In the genomic region with DNA sequence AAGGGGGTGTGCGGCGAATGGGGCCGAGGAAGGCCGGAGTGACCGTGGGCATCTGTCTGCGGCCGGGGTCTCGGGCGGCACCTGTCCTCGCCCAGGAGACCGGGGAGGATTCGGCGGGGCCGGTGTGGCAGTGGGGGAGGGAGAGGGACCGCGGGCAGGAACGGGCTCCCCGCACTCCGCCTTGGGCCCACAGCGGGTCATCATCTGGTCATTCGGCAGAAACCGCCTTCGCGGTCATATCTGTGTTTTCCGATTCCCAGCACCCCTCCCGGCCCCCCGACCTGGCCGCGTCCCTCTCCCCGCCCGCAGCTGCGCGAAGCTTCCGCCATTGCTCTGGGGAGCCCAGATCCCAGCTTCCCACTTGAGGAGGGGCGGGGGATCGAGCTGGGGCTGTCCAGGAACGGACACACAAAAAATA, we compare ENCODE assay signal across 8 cellular contexts.
A peak's percentile ranks its signal among the peaks of the same experiment; 100 is the strongest.
DNase-seq lines count a peak whose midpoint lies in the region; ATAC-seq and TF ChIP-seq lines count a peak whose summit lies in the region.

No MANE protein-coding gene starts in this region.

- no peak for TF ChIP-seq CTCF in cardiac fibroblast (IDR thresholded peaks at IDR 0.05; ENCODE audit: low read depth, low read length)

- no peak for ATAC-seq in GM21360 (IDR thresholded peaks at IDR 0.05; ENCODE audit: unreplicated experiment)

- H3K4me3 ChIP-seq in cardiac fibroblast (replicated peaks in 1 of 2; ENCODE audit: low read depth in 2 of 2, low read length in 2 of 2) (peak overlapping the region; percentile 67 to 70), skin epidermis (peak overlapping the region; percentile 62 to 90 (median 75))

- H3K27ac ChIP-seq in skin epidermis, result peak overlapping the region; percentile 32 to 93 (median 85)

- DNase-seq in NCI-H345 (lab: John Stamatoyannopoulos, UW) (peak; percentile 64), NCI-H345 treated with DMSO at 0.1 percent for 48 hours (lab: John Stamatoyannopoulos, UW; ENCODE audit: unreplicated experiment) (no peak), NCI-H2227 (lab: John Stamatoyannopoulos, UW; ENCODE audit: unreplicated experiment) (peak; percentile 72), cardiac fibroblast (ENCODE audit: low read depth in 2 of 2) (peak in 1 of 2 donors; percentile 59), iris pigment epithelial cell (ENCODE audit: low read depth) (peak; percentile 29)
- no peak for DNase-seq in activated CD4-positive, CD25-positive, alpha-beta regulatory T cell (lab: John Stamatoyannopoulos, UW)

Comparison
In these comparisons a context has a peak if more than half of its experiments do, and no peak if none do; other contexts are left out.
1. DNase-seq: peak in NCI-H345 (single experiment), NCI-H2227 (single experiment) and iris pigment epithelial cell (single experiment); none in NCI-H345 treated with DMSO at 0.1 percent for 48 hours (single experiment) and activated CD4-positive, CD25-positive, alpha-beta regulatory T cell (0 of 4).